In the genomic region with DNA sequence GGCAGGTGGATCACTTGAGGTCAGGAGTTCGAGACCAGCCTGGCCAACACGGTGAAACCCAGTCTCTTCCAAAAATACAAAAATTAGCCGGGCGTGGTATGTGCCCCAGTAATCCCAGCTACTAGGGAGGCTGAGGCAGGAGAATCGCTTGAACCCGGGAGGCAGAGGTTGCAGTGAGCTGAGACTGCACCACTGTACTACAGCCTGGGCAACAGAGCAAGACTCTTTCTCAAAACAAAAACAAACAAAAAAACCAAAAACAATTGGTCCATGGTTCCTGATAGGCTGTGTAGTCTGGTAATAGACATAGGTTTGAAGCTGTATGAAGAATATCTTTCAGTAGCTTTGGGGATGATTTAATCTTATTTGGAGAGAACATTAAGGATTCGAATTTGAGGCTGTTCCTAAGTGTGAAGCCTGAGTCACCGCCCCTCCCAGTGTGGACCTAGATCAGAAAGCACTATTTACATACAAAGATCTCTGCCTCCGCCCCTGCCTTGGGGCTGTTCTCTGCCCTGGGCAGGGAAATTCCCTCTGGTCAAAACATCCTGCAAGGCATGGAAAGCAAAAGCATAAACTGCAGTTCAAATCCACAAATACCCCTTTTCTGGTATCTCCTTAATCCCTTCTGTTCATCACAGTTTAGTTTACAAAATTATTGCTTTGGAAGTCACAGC, we compare ENCODE assay signal across 1 cellular context.
TF ChIP-seq lines count a peak whose summit lies in the region.

No MANE protein-coding gene starts in this region.

TF ChIP-seq in HepG2, 621 proteins besides CTCF, POLR2A, EP300 and RAD21 (continued from another document):
- TF ChIP-seq ZNF615 (CRISPR knock-in tag; IDR thresholded peaks at IDR 0.05; ENCODE audit: borderline replicate concordance): no peak
- TF ChIP-seq IKZF5 (CRISPR knock-in tag; IDR thresholded peaks at IDR 0.05): no peak
- TF ChIP-seq ZNF549 (CRISPR knock-in tag; IDR thresholded peaks at IDR 0.05): no peak
- no peak for TF ChIP-seq RARG (CRISPR knock-in tag; IDR thresholded peaks at IDR 0.05; ENCODE audit: low read depth)
- TF ChIP-seq ZNF598 (CRISPR knock-in tag; IDR thresholded peaks at IDR 0.05; ENCODE audit: borderline replicate concordance): no peak
- TF ChIP-seq ATF7 (IDR thresholded peaks at IDR 0.05): no peak
- TF ChIP-seq ATF7 (CRISPR knock-in tag; IDR thresholded peaks at IDR 0.05): no peak
- no peak for TF ChIP-seq SAP130 (CRISPR knock-in tag; IDR thresholded peaks at IDR 0.05; ENCODE audit: low read depth)
- no peak for TF ChIP-seq GFI1 (CRISPR knock-in tag; IDR thresholded peaks at IDR 0.05; ENCODE audit: borderline replicate concordance)
- TF ChIP-seq HMG20B (CRISPR knock-in tag; conservative IDR thresholded peaks at IDR 0.05): no peak
- no peak for TF ChIP-seq MXD3 (CRISPR knock-in tag; IDR thresholded peaks at IDR 0.05)
TF ChIP-seq in HepG2: peak in this region for 0.
